In the genomic region with DNA sequence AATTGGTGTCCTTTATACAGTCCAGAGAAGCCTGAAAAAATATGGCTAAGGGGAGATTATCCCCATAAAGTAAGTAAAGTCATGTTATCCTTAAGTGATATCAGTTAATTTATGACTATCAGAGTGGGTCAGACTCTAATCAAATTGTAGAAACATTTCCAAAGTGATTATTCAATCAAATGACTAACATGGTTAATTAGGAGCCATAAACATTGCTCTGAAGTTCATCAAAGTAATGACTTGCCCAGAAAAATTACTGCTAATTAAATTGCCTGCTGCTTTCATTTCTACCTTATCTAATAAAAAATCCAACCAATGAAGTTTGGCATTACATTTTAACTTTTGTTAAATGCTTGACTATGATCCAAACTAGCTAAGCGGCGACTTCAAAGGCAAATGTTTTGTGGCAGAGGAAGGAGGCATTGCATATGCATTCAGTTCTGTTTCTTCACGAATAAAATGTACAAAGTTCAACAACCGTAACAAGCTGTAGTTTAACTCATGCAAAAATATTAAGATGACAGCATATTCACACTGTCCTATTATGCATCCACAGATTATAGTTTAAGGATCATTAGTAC, we compare ENCODE assay signal across 19 cellular contexts.
"Had no signal": no experiment of that assay in that cellular context is flagged by ENCODE, and none has a peak within 500 bp of the region (broad histone marks: within the 10 kb centered on the region; RNA-seq: fewer than 3 reads in every experiment).

No MANE protein-coding gene starts in this region.

- H3K4me1 ChIP-seq: lower lobe of right lung, psoas muscle had no signal

- H3K27me3 ChIP-seq: spleen had no signal

- H3K36me3 ChIP-seq: spleen, WERI-Rb-1 had no signal

- H3K4me3 ChIP-seq: lower lobe of right lung, psoas muscle, spleen had no signal

- H3K27ac Mint-ChIP-seq: activated CD4-positive, alpha-beta T cell treated with anti-CD3 and anti-CD28 coated beads for 36 hours; activated CD8-positive, alpha-beta T cell treated with anti-CD3 and anti-CD28 coated beads for 36 hours; brain; stimulated activated naive CD8-positive, alpha-beta T cell treated with anti-CD3 and anti-CD28 coated beads, Interleukin-15, amount 100 ng/mL, for 72 hours; T-helper 1 cell treated with Interleukin-12 subunit alpha and Interleukin-12 subunit beta and Interleukin-4 antibody, amounts not matched to agents 30 μg/mL and 1 μg/mL, for 36 hours; type B pancreatic cell had no signal

- H3K27me3 Mint-ChIP-seq: activated CD4-positive, alpha-beta T cell treated with anti-CD3 and anti-CD28 coated beads for 36 hours; activated CD8-positive, alpha-beta T cell treated with anti-CD3 and anti-CD28 coated beads for 36 hours; brain; central memory CD8-positive, alpha-beta T cell; stimulated activated naive CD8-positive, alpha-beta T cell treated with anti-CD3 and anti-CD28 coated beads, Interleukin-15, amount 100 ng/mL, for 72 hours; type B pancreatic cell had no signal

- H3K36me3 Mint-ChIP-seq: type B pancreatic cell had no signal

- H3K9me3 ChIP-seq: lower lobe of right lung, psoas muscle, spleen had no signal

- ATAC-seq: activated CD4-positive, alpha-beta T cell treated with anti-CD3 and anti-CD28 coated beads for 36 hours; activated CD8-positive, alpha-beta T cell treated with anti-CD3 and anti-CD28 coated beads for 36 hours; activated T-cell treated with anti-CD3 and anti-CD28 coated beads, Interleukin-2, amount 50 U/mL, for 4 hours; lower lobe of right lung; psoas muscle; sciatic nerve; stimulated activated naive CD8-positive, alpha-beta T cell treated with anti-CD3 and anti-CD28 coated beads, Interleukin-15, amount 100 ng/mL, for 72 hours had no signal

- H3K4me3 Mint-ChIP-seq: activated CD4-positive, alpha-beta T cell treated with anti-CD3 and anti-CD28 coated beads for 36 hours; activated CD8-positive, alpha-beta T cell treated with anti-CD3 and anti-CD28 coated beads for 36 hours; activated T-cell treated with anti-CD3 and anti-CD28 coated beads, Interleukin-2, amount 50 U/mL, for 4 hours; brain; central memory CD8-positive, alpha-beta T cell; neural crest cell; stimulated activated naive CD8-positive, alpha-beta T cell treated with anti-CD3 and anti-CD28 coated beads, Interleukin-15, amount 100 ng/mL, for 72 hours; T-helper 1 cell treated with Interleukin-12 subunit alpha and Interleukin-12 subunit beta and Interleukin-4 antibody, amounts not matched to agents 30 μg/mL and 1 μg/mL, for 36 hours; type B pancreatic cell had no signal

- DNase-seq: activated CD4-positive, alpha-beta T cell treated with anti-CD3 and anti-CD28 coated beads for 36 hours; activated CD8-positive, alpha-beta T cell treated with anti-CD3 and anti-CD28 coated beads for 36 hours; activated effector memory CD4-positive, alpha-beta T cell treated with Interleukin-2 at 50 U/mL for 16 hours; activated naive CD4-positive, alpha-beta T cell treated with anti-CD3 and anti-CD28 coated beads, Interleukin-2, amount 50 U/mL, for 16 hours; activated T-cell treated with anti-CD3 and anti-CD28 coated beads, Interleukin-2, amount 50 U/mL, for 4 hours; effector CD8-positive, alpha-beta T cell; foreskin melanocyte; head of caudate nucleus; lower lobe of right lung; psoas muscle; spleen; stimulated activated naive CD8-positive, alpha-beta T cell treated with anti-CD3 and anti-CD28 coated beads, Interleukin-15, amount 100 ng/mL, for 72 hours; WERI-Rb-1 had no signal

- H3K27ac ChIP-seq: lower lobe of right lung, psoas muscle, spleen, WERI-Rb-1 had no signal
